ENCODE assay signal across 7 cellular contexts in genomic region chr1:209875510-209875909, GRCh38. TPM values are rescaled to one million over a fixed set of nuclear protein-coding genes. Genes with fewer than 3 reads are reported as not detected.
DNase-seq lines count a peak whose midpoint lies in the region; ATAC-seq and TF ChIP-seq lines count a peak whose summit lies in the region.

No MANE protein-coding gene starts in this region.

- H3K36me3 ChIP-seq in HEK293 (ENCODE audit: control insufficient read depth in 2 of 2, insufficient read depth in 1 of 2, low read length in 2 of 2) = no peaks in the 10 kb centered on the region
- H3K36me3 ChIP-seq in effector memory CD4-positive, alpha-beta T cell (ENCODE audit: control insufficient read depth, insufficient read depth, low read length) = no peaks in the 10 kb centered on the region

- H3K36me3 Mint-ChIP-seq in activated CD4-positive, alpha-beta T cell treated with anti-CD3 and anti-CD28 coated beads, Interleukin-2, amount 10 ng/mL, durations not matched to agents 7 days and 5 days (ENCODE audit: low read depth) = no peaks in the 10 kb centered on the region

- no peaks in the 10 kb centered on the region for H3K9me3 ChIP-seq in HEK293 (ENCODE audit: control insufficient read depth, insufficient read depth, low read depth, low read length)
- no peaks in the 10 kb centered on the region for H3K9me3 ChIP-seq in effector memory CD4-positive, alpha-beta T cell (ENCODE audit: control insufficient read depth, low read length)

- H3K4me3 ChIP-seq in HEK293 (ENCODE audit: low read depth, low read length) = no peak overlapping the region
- H3K4me3 ChIP-seq in fibroblast of mammary gland (ENCODE audit: control insufficient read depth, low read depth, low read length) = no peak overlapping the region
- no peak overlapping the region for H3K4me3 ChIP-seq in effector memory CD4-positive, alpha-beta T cell (ENCODE audit: insufficient read depth, low read depth, low read length, poor library complexity, severe bottlenecking)

- no peak overlapping the region for H3K4me3 Mint-ChIP-seq in activated CD4-positive, alpha-beta T cell treated with anti-CD3 and anti-CD28 coated beads, Interleukin-2, amount 10 ng/mL, durations not matched to agents 7 days and 5 days

- CTCF ChIA-PET in HEK293 (lab: Yijun Ruan, JAX) = interaction anchor here (0.6 to 2.8 kb wide), 12 partner anchors 9 to 440 kb away, joined by 3 to 17 read pairs (median 3); no protein-coding TSS in a partner anchor
- CTCF ChIA-PET in activated CD4-positive, alpha-beta T cell treated with anti-CD3 and anti-CD28 coated beads, Interleukin-2, amount 10 ng/mL, durations not matched to agents 7 days and 5 days (lab: Charles Lee) = no interaction called here

- H3K27ac ChIP-seq in HEK293 (ENCODE audit: extremely low read depth, low read depth, low read length) = no peak overlapping the region
- no peak overlapping the region for H3K27ac ChIP-seq in effector memory CD4-positive, alpha-beta T cell (ENCODE audit: insufficient read depth, low read length, poor library complexity, severe bottlenecking)

- H3K27me3 ChIP-seq in effector memory CD4-positive, alpha-beta T cell (replicated peaks; ENCODE audit: control insufficient read depth, insufficient read depth, low read length, poor library complexity, severe bottlenecking) = peaks cover 4% of the 10 kb centered on the region

- DNase-seq in NCI-H748 (lab: John Stamatoyannopoulos, UW; ENCODE audit: unreplicated experiment) (peak; percentile 76), fibroblast of mammary gland (ENCODE audit: low read depth) (peak; percentile 53), smooth muscle cell of the brain vasculature (ENCODE audit: low read depth, low spot score) (peak; percentile 95)
- DNase-seq in effector memory CD4-positive, alpha-beta T cell = no peak
- DNase-seq in activated CD4-positive, alpha-beta T cell treated with anti-CD3 and anti-CD28 coated beads, Interleukin-2, amount 10 ng/mL, durations not matched to agents 7 days and 5 days = no peak

- H3K27ac Mint-ChIP-seq in activated CD4-positive, alpha-beta T cell treated with anti-CD3 and anti-CD28 coated beads, Interleukin-2, amount 10 ng/mL, durations not matched to agents 7 days and 5 days = no peak overlapping the region

- no peak for ATAC-seq in GM18519 (IDR thresholded peaks at IDR 0.05; ENCODE audit: low FRiP score, unreplicated experiment)

- TF ChIP-seq CTCF in HEK293 (tag by site-specific recombination; IDR thresholded peaks at IDR 0.05) = peak; percentile 59
- TF ChIP-seq CTCF in fibroblast of mammary gland (conservative IDR thresholded peaks at IDR 0.05; ENCODE audit: control insufficient read depth, insufficient read depth, low read depth, low read length) = peak; percentile 51

- H3K4me1 Mint-ChIP-seq in activated CD4-positive, alpha-beta T cell treated with anti-CD3 and anti-CD28 coated beads, Interleukin-2, amount 10 ng/mL, durations not matched to agents 7 days and 5 days = no peaks in the 10 kb centered on the region

- POLR2A ChIA-PET in HEK293 (lab: Yijun Ruan, JAX) = interaction anchor here (0.8 kb wide), 1 partner anchor 13 kb away, joined by 3 read pairs; no protein-coding TSS in a partner anchor
- POLR2A ChIA-PET in activated CD4-positive, alpha-beta T cell treated with anti-CD3 and anti-CD28 coated beads, Interleukin-2, amount 10 ng/mL, durations not matched to agents 7 days and 5 days (lab: Charles Lee) = no interaction called here

- H3K27me3 Mint-ChIP-seq in activated CD4-positive, alpha-beta T cell treated with anti-CD3 and anti-CD28 coated beads, Interleukin-2, amount 10 ng/mL, durations not matched to agents 7 days and 5 days = peaks cover 24% of the 10 kb centered on the region

- H3K9me3 Mint-ChIP-seq in activated CD4-positive, alpha-beta T cell treated with anti-CD3 and anti-CD28 coated beads, Interleukin-2, amount 10 ng/mL, durations not matched to agents 7 days and 5 days = no peaks in the 10 kb centered on the region

- H3K4me1 ChIP-seq in HEK293 (ENCODE audit: control insufficient read depth, insufficient read depth, low read length) = no peaks in the 10 kb centered on the region; the same call in 1 of the 2 replicates
- H3K4me1 ChIP-seq in effector memory CD4-positive, alpha-beta T cell (ENCODE audit: control insufficient read depth, insufficient read depth, low read length, poor library complexity, severe bottlenecking) = no peaks in the 10 kb centered on the region

TF ChIP-seq in HEK293, 187 proteins besides CTCF, POLR2A, EP300 and RAD21 (continues in another document):
- TF ChIP-seq YY2 (tag by site-specific recombination; IDR thresholded peaks at IDR 0.05) = peak; percentile 49; the same call in 1 of the 2 replicates
- no peak for TF ChIP-seq MZF1 (tag by site-specific recombination; IDR thresholded peaks at IDR 0.05; ENCODE audit: borderline replicate concordance)
- TF ChIP-seq, protein P1, sequence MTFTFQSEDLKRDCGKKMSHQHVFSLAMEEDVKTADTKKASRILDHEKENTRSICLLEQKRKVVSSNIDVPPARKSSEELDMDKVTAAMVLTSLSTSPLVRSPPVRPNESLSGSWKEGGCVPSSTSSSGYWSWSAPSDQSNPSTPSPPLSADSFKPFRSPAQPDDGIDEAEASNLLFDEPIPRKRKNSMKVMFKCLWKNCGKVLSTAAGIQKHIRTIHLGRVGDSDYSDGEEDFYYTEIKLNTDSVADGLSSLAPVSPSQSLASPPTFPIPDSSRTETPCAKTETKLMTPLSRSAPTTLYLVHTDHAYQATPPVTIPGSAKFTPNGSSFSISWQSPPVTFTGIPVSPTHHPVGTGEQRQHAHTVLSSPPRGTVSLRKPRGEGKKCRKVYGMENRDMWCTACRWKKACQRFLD (tag by site-specific recombination; IDR thresholded peaks at IDR 0.05) = no peak
- TF ChIP-seq ZNF654 (tag by site-specific recombination; IDR thresholded peaks at IDR 0.05; ENCODE audit: low read depth) = no peak
- TF ChIP-seq ZSCAN30 (tag by site-specific recombination; IDR thresholded peaks at IDR 0.05) = 0 out of 2 replicates have a peak, but pooled peaks have one; percentile 10
- no peak for TF ChIP-seq ZNF10 (tag by site-specific recombination; IDR thresholded peaks at IDR 0.05)
- TF ChIP-seq GLI4 (tag by site-specific recombination; IDR thresholded peaks at IDR 0.05) = no peak
- no peak for TF ChIP-seq ZNF394 (tag by site-specific recombination; IDR thresholded peaks at IDR 0.05; ENCODE audit: borderline replicate concordance)
- no peak for TF ChIP-seq HOXD13 (CRISPR knock-in tag; IDR thresholded peaks at IDR 0.05; ENCODE audit: borderline replicate concordance)
- no peak for TF ChIP-seq ZSCAN16 (tag by site-specific recombination; IDR thresholded peaks at IDR 0.05)
- TF ChIP-seq ZNF366 (tag by site-specific recombination; conservative IDR thresholded peaks at IDR 0.05) = no peak
- no peak for TF ChIP-seq ZNF621 (tag by site-specific recombination; IDR thresholded peaks at IDR 0.05)
- TF ChIP-seq ZBTB17 (tag by site-specific recombination; IDR thresholded peaks at IDR 0.05) = peak; percentile 36; the same call in 1 of the 2 replicates
- TF ChIP-seq, protein P2, sequence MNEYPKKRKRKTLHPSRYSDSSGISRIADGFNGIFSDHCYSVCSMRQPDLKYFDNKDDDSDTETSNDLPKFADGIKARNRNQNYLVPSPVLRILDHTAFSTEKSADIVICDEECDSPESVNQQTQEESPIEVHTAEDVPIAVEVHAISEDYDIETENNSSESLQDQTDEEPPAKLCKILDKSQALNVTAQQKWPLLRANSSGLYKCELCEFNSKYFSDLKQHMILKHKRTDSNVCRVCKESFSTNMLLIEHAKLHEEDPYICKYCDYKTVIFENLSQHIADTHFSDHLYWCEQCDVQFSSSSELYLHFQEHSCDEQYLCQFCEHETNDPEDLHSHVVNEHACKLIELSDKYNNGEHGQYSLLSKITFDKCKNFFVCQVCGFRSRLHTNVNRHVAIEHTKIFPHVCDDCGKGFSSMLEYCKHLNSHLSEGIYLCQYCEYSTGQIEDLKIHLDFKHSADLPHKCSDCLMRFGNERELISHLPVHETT (tag by site-specific recombination; IDR thresholded peaks at IDR 0.05) = no peak
- no peak for TF ChIP-seq ZNF837 (tag by site-specific recombination; IDR thresholded peaks at IDR 0.05)
- no peak for TF ChIP-seq ZBTB8A (tag by site-specific recombination; IDR thresholded peaks at IDR 0.05)
- TF ChIP-seq HIC1 (tag by site-specific recombination; IDR thresholded peaks at IDR 0.05) = no peak
- TF ChIP-seq ZNF404 (tag by site-specific recombination; IDR thresholded peaks at IDR 0.05) = no peak
- TF ChIP-seq YY1 (tag by site-specific recombination; IDR thresholded peaks at IDR 0.05) = peak; percentile 31; the same call in 1 of the 2 replicates
- TF ChIP-seq SCRT2 (tag by site-specific recombination; IDR thresholded peaks at IDR 0.05) = 0 out of 2 replicates have a peak, but pooled peaks have one; percentile 9
- TF ChIP-seq SP7 (tag by site-specific recombination; IDR thresholded peaks at IDR 0.05) = no peak

RNA-seq across cellular contexts. Expression of gene UTP25, which starts 47.7 kb away (rescaled TPM):
- total RNA-seq in activated CD4-positive, alpha-beta T cell treated with anti-CD3 and anti-CD28 coated beads, Interleukin-2, amount 10 ng/mL, durations not matched to agents 7 days and 5 days = 1 to 10 TPM; 8.4 to 9.5 TPM

Comparison
In these comparisons a context has a peak if more than half of its experiments do, and no peak if none do; other contexts are left out.
1. DNase-seq: peak in NCI-H748 (single experiment), fibroblast of mammary gland (single experiment) and smooth muscle cell of the brain vasculature (single experiment); none in effector memory CD4-positive, alpha-beta T cell (0 of 3) and activated CD4-positive, alpha-beta T cell treated with anti-CD3 and anti-CD28 coated beads, Interleukin-2, amount 10 ng/mL, durations not matched to agents 7 days and 5 days (single experiment).